In the genomic region with DNA sequence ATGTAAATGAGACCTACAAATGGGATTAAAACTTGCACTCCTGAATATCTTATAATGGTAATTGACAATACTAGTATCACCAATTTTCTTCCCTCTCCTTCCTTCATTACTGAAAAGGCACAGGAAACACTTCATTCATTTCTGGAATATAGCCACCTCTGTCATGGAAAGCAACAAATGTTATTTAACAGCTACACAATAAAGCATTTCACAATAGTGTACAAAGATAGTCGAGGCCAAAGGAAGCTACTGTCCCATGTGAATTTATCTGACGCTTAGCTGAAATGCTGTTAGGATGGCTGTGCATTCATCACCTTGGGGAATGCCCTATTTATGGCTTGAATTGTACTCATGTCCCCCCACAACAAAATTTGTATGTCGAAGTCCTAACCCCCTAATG, we compare ENCODE assay signal across 1 cellular context.
TF ChIP-seq lines count a peak whose summit lies in the region.

No MANE protein-coding gene starts in this region.

TF ChIP-seq in endothelial cell of umbilical vein, 7 proteins besides CTCF, POLR2A, EP300 and RAD21:
- TF ChIP-seq JUN (IDR thresholded peaks at IDR 0.05; ENCODE audit: borderline replicate concordance, insufficient read depth, insufficient read length, low read depth) (no peak), FOS (IDR thresholded peaks at IDR 0.05; ENCODE audit: borderline replicate concordance, insufficient read depth, low read length) (no peak), MYC (IDR thresholded peaks at IDR 0.05; ENCODE audit: low read depth, low read length) (no peak), GATA2 (IDR thresholded peaks at IDR 0.05; ENCODE audit: insufficient read depth, insufficient read length, low read depth, low read length) (no peak), MAX (IDR thresholded peaks at IDR 0.05; ENCODE audit: insufficient read depth, insufficient read length) (no peak), POLR2AphosphoS5 (IDR thresholded peaks at IDR 0.05; ENCODE audit: insufficient read depth, low read depth, low read length) (no peak), EZH2 (IDR thresholded peaks at IDR 0.05; ENCODE audit: borderline replicate concordance, low read depth, low read length, severe bottlenecking) (no peak)
